ENCODE assay signal across 21 cellular contexts in the genomic region with DNA sequence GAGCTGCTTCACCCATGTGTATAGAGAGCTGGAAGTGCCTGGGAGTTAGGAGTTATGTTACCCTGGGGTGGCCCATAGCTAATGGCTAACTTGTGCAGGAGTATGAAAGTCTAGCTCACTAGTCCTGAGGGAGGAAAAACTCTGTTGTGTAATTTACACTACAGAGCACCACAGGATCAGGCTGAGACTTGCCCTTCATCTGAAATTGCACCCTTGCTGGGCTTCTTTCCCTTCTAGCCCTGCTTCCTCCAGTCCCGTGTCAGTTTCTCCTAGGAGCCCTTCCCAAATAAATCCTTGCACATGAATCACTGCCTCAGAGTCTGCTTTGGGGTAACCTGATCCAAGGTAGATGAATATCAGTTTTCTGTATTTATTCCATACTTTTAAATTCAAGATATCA. TPM values are rescaled to one million over a fixed set of nuclear protein-coding genes. Genes with fewer than 3 reads are reported as not detected.
"Had no signal": no experiment of that assay in that cellular context is flagged by ENCODE, and none has a peak within 500 bp of the region (broad histone marks: within the 10 kb centered on the region; RNA-seq: fewer than 3 reads in every experiment).

No MANE protein-coding gene starts in this region.

- H3K9me3 Mint-ChIP-seq: activated naive CD8-positive, alpha-beta T cell treated with anti-CD3 and anti-CD28 coated beads for 36 hours; activated T-cell treated with anti-CD3 and anti-CD28 coated beads, Interleukin-2, amount 50 U/mL, for 24 hours; activated T-helper 2 cell treated with anti-CD3 and anti-CD28 coated beads, Interferon-gamma antibody, Interleukin-2, Interleukin-4, amounts not matched to agents 10 μg/mL and 5 μg/mL and 100 μg/mL, durations not matched to agents 14 hours and 24 hours and 36 hours; T-helper 1 cell treated with Interleukin-12 subunit alpha and Interleukin-12 subunit beta and Interleukin-4 antibody, amounts not matched to agents 30 μg/mL and 1 μg/mL, for 36 hours; type B pancreatic cell had no signal

- H3K36me3 ChIP-seq: colonic mucosa, heart left ventricle, sigmoid colon, thoracic aorta had no signal

- H3K4me3 ChIP-seq: colonic mucosa, heart left ventricle, sigmoid colon, thoracic aorta had no signal

- H3K36me3 Mint-ChIP-seq: activated naive CD8-positive, alpha-beta T cell treated with anti-CD3 and anti-CD28 coated beads for 36 hours; type B pancreatic cell; WTC11 had no signal

- H3K4me1 Mint-ChIP-seq: activated naive CD8-positive, alpha-beta T cell treated with anti-CD3 and anti-CD28 coated beads for 36 hours had no signal

- DNase-seq: activated naive CD4-positive, alpha-beta T cell; activated naive CD8-positive, alpha-beta T cell treated with anti-CD3 and anti-CD28 coated beads for 36 hours; activated T-cell treated with anti-CD3 and anti-CD28 coated beads, Interleukin-2, amount 50 U/mL, for 24 hours; heart left ventricle; left cardiac atrium; mesenchymal stem cell; nephron progenitor cell; sigmoid colon; stimulated activated CD4-positive, alpha-beta T cell treated with anti-CD3 and anti-CD28 coated beads, Interleukin-2, amount 100 ng/mL, for 48 hours; stimulated activated naive CD4-positive, alpha-beta T cell; T1000 had no signal

- H3K27ac ChIP-seq: colonic mucosa, heart left ventricle, parathyroid adenoma, sigmoid colon, thoracic aorta had no signal

- H3K9ac ChIP-seq: parathyroid adenoma had no signal

- H3K27ac Mint-ChIP-seq: activated naive CD8-positive, alpha-beta T cell treated with anti-CD3 and anti-CD28 coated beads for 36 hours; activated T-cell treated with anti-CD3 and anti-CD28 coated beads, Interleukin-2, amount 50 U/mL, for 24 hours; activated T-helper 2 cell treated with anti-CD3 and anti-CD28 coated beads, Interferon-gamma antibody, Interleukin-2, Interleukin-4, amounts not matched to agents 10 μg/mL and 5 μg/mL and 100 μg/mL, durations not matched to agents 14 hours and 24 hours and 36 hours; nephron progenitor cell; T-helper 1 cell treated with Interleukin-12 subunit alpha and Interleukin-12 subunit beta and Interleukin-4 antibody, amounts not matched to agents 30 μg/mL and 1 μg/mL, for 36 hours; type B pancreatic cell; WTC11 had no signal

- ATAC-seq: left cardiac atrium, WTC11 had no signal

- H3K4me1 ChIP-seq: colonic mucosa, heart left ventricle, parathyroid adenoma, sigmoid colon had no signal

- H3K27me3 ChIP-seq: colonic mucosa had no signal

- H3K4me3 Mint-ChIP-seq: activated naive CD8-positive, alpha-beta T cell treated with anti-CD3 and anti-CD28 coated beads for 36 hours; activated T-cell treated with anti-CD3 and anti-CD28 coated beads, Interleukin-2, amount 50 U/mL, for 24 hours; nephron progenitor cell; T-helper 1 cell treated with Interleukin-12 subunit alpha and Interleukin-12 subunit beta and Interleukin-4 antibody, amounts not matched to agents 30 μg/mL and 1 μg/mL, for 36 hours; type B pancreatic cell; WTC11 had no signal

- H3K79me2 ChIP-seq: parathyroid adenoma had no signal

- H3K9me3 ChIP-seq: colonic mucosa, thoracic aorta had no signal

- H2AFZ ChIP-seq: parathyroid adenoma had no signal

RNA-seq across cellular contexts. Expression of gene CTXND1, which starts 40.0 kb away (rescaled TPM):
- total RNA-seq: activated naive CD8-positive, alpha-beta T cell treated with anti-CD3 and anti-CD28 coated beads for 36 hours; activated T-helper 2 cell treated with anti-CD3 and anti-CD28 coated beads, Interferon-gamma antibody, Interleukin-2, Interleukin-4, amounts not matched to agents 10 μg/mL and 5 μg/mL and 100 μg/mL, durations not matched to agents 14 hours and 24 hours and 36 hours; astrocyte; mononuclear cell; myocyte had no signal
